ENCODE assay signal across 10 cellular contexts in the genomic region with DNA sequence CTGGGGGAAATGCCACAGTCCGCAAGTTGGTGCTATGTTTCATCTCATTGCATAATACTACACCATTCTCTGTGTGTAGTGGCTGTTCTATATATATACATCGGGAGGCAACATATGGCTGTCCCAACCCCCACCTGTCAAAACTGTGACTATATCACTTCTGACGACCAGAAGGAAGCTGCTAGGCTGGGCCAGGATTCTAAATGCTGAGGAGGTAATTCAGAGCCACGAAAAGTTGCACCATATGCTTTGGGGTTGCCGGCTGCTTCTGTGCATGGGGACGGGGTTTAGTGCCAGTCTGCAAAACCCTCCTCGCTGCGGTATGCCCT. TPM values are rescaled to one million over a fixed set of nuclear protein-coding genes. Genes with fewer than 3 reads are reported as not detected.
A peak's percentile ranks its signal among the peaks of the same experiment; 100 is the strongest.
DNase-seq lines count a peak whose midpoint lies in the region; ATAC-seq, FAIRE-seq and TF ChIP-seq lines count a peak whose summit lies in the region.
"Had no signal": no experiment of that assay in that cellular context is flagged by ENCODE, and none has a peak within 500 bp of the region (broad histone marks: within the 10 kb centered on the region; RNA-seq: fewer than 3 reads in every experiment).

No MANE protein-coding gene starts in this region.

- H3K4me1 Mint-ChIP-seq in activated CD4-positive, alpha-beta T cell treated with anti-CD3 and anti-CD28 coated beads for 36 hours: peaks cover 16% of the 10 kb centered on the region
- H3K4me1 Mint-ChIP-seq in stimulated activated effector memory CD8-positive, alpha-beta T cell treated with anti-CD3 and anti-CD28 coated beads, Interleukin-12 subunit alpha, Interleukin-12 subunit beta, amount 100 ng/mL, for 72 hours: peaks cover 16% of the 10 kb centered on the region

- peak overlapping the region; percentile 97 for H3K4me2 ChIP-seq in GM12878 (ENCODE audit: control insufficient read depth, insufficient read depth)

- H3K9ac ChIP-seq in GM12878 (ENCODE audit: control insufficient read depth, insufficient read depth, low read length): peak overlapping the region; percentile 67

- no peak for ATAC-seq in activated CD4-positive, alpha-beta T cell treated with anti-CD3 and anti-CD28 coated beads for 36 hours
- no peak for ATAC-seq in GM12878
- ATAC-seq in stimulated activated effector memory CD8-positive, alpha-beta T cell treated with anti-CD3 and anti-CD28 coated beads, Interleukin-12 subunit alpha, Interleukin-12 subunit beta, amount 100 ng/mL, for 72 hours: no peak
- ATAC-seq in HG03039 (IDR thresholded peaks at IDR 0.05; ENCODE audit: unreplicated experiment): no peak
- ATAC-seq in HG03097 (IDR thresholded peaks at IDR 0.05; ENCODE audit: low FRiP score, unreplicated experiment): no peak
- no peak for ATAC-seq in HG02623 (IDR thresholded peaks at IDR 0.05; ENCODE audit: unreplicated experiment)

- H3K4me3 ChIP-seq in GM12878: peak overlapping the region; percentile 69; the same call in 1 of the 2 replicates

- RAD21 ChIA-PET in GM12878 (lab: Charles Lee; ENCODE audit: unreplicated experiment): no interaction called here

- H3K4me3 Mint-ChIP-seq in activated CD4-positive, alpha-beta T cell treated with anti-CD3 and anti-CD28 coated beads for 36 hours: peak overlapping the region; percentile 83
- H3K4me3 Mint-ChIP-seq in stimulated activated effector memory CD8-positive, alpha-beta T cell treated with anti-CD3 and anti-CD28 coated beads, Interleukin-12 subunit alpha, Interleukin-12 subunit beta, amount 100 ng/mL, for 72 hours: peak overlapping the region; percentile 83

- peak; percentile 20 for DNase-seq in activated CD4-positive, alpha-beta T cell treated with anti-CD3 and anti-CD28 coated beads for 36 hours
- DNase-seq in activated CD4-positive, alpha-beta T cell treated with anti-CD3 and anti-CD28 coated beads for 1 hour: no peak
- peak; percentile 14 for DNase-seq in NCI-H460 (ENCODE audit: extremely low read depth, low read depth)
- DNase-seq in GM12878 (ENCODE audit: low read depth, low spot score): no peak
- no peak for DNase-seq in stimulated activated effector memory CD8-positive, alpha-beta T cell treated with anti-CD3 and anti-CD28 coated beads, Interleukin-12 subunit alpha, Interleukin-12 subunit beta, amount 100 ng/mL, for 72 hours (ENCODE audit: low spot score in 2 of 2)
- DNase-seq: Calu3, foreskin melanocyte had no signal

- H4K20me1 ChIP-seq in GM12878 (ENCODE audit: control insufficient read depth, insufficient read depth): no peaks in the 10 kb centered on the region

- POLR2A ChIA-PET in activated CD4-positive, alpha-beta T cell treated with anti-CD3 and anti-CD28 coated beads for 36 hours (lab: Charles Lee): interaction anchor here (0.6 kb wide), 1 partner anchor 531 kb away, joined by 3 read pairs; no protein-coding TSS in a partner anchor
- POLR2A ChIA-PET in GM12878 (lab: Charles Lee): no interaction called here

- SMC1A ChIA-PET in GM12878 (lab: Charles Lee; ENCODE audit: uncharacterized antibody, unreplicated experiment): interaction anchor here (0.6 kb wide), 1 partner anchor 108 kb away, joined by 3 read pairs; no protein-coding TSS in a partner anchor

- peak overlapping the region; percentile 96 for H2AFZ ChIP-seq in GM12878 (ENCODE audit: control insufficient read depth, low read depth, low read length)

- no peak for TF ChIP-seq EP300 in GM12878 (IDR thresholded peaks at IDR 0.05; ENCODE audit: borderline replicate concordance in 1 of 2, control insufficient read depth in 1 of 2, low read depth in 2 of 2, low read length in 2 of 2)

- H3K27me3 ChIP-seq in GM12878 (replicated peaks in 1 of 2; ENCODE audit: control insufficient read depth in 2 of 2, insufficient read depth in 2 of 2, low read length in 1 of 2): no peaks in the 10 kb centered on the region; a peak in 1 of 4 replicates

- FAIRE-seq in GM12878 (lab: Jason Lieb, UNC): no peak

- peak overlapping the region; percentile 60 for H3K27ac Mint-ChIP-seq in activated CD4-positive, alpha-beta T cell treated with anti-CD3 and anti-CD28 coated beads for 36 hours
- H3K27ac Mint-ChIP-seq in stimulated activated effector memory CD8-positive, alpha-beta T cell treated with anti-CD3 and anti-CD28 coated beads, Interleukin-12 subunit alpha, Interleukin-12 subunit beta, amount 100 ng/mL, for 72 hours: no peak overlapping the region

- H3K79me2 ChIP-seq in GM12878 (ENCODE audit: control insufficient read depth, insufficient read depth, low read length): no peaks in the 10 kb centered on the region

- 6% methylated on average over 8 of the region's 8 CpGs for WGBS in GM12878 (ENCODE audit: insufficient coverage, insufficient replicate concordance, low lambda C conversion rate, missing lambda C conversion rate)

- H3K27ac ChIP-seq in GM12878 (ENCODE audit: control insufficient read depth, insufficient read depth): no peak overlapping the region

- no peaks in the 10 kb centered on the region for H3K9me3 Mint-ChIP-seq in activated CD4-positive, alpha-beta T cell treated with anti-CD3 and anti-CD28 coated beads for 36 hours (ENCODE audit: low read depth)
- no peaks in the 10 kb centered on the region for H3K9me3 Mint-ChIP-seq in stimulated activated effector memory CD8-positive, alpha-beta T cell treated with anti-CD3 and anti-CD28 coated beads, Interleukin-12 subunit alpha, Interleukin-12 subunit beta, amount 100 ng/mL, for 72 hours

- intact Hi-C loops in activated CD4-positive, alpha-beta T cell treated with anti-CD3 and anti-CD28 coated beads for 36 hours (cut with DNase I, micrococcal nuclease): loop anchor here (2.0 to 10.0 kb wide), 3 partner anchors 245 to 387 kb away; a partner anchor contains a TSS
- intact Hi-C loops in GM12878 (cut with micrococcal nuclease; ENCODE audit: unreplicated experiment): loop anchor here (2.0 kb wide), 1 partner anchor 249 kb away; no protein-coding TSS in a partner anchor

- peaks cover 15% of the 10 kb centered on the region for H3K4me1 ChIP-seq in GM12878 (ENCODE audit: control insufficient read depth, insufficient read depth, low read length)

- CTCF ChIA-PET in activated CD4-positive, alpha-beta T cell treated with anti-CD3 and anti-CD28 coated beads for 36 hours (lab: Charles Lee): interaction anchor here (0.9 to 1.2 kb wide), 2 partner anchors 14 to 247 kb away, joined by 3 read pairs; no protein-coding TSS in a partner anchor
- CTCF ChIA-PET in GM12878 (lab: Yijun Ruan, JAX): interaction anchor here (1.1 to 3.6 kb wide), 2 partner anchors 132 to 246 kb away, joined by 3 to 21 read pairs; no protein-coding TSS in a partner anchor

- H3K9me3 ChIP-seq in GM12878 (replicated peaks; ENCODE audit: control insufficient read depth, insufficient read depth, low read length): no peaks in the 10 kb centered on the region

- in situ Hi-C loops in GM12878 (cut with MboI): no loop called here

- no peaks in the 10 kb centered on the region for H3K36me3 ChIP-seq in GM12878 (ENCODE audit: control insufficient read depth in 2 of 2, insufficient read depth in 2 of 2, low read length in 1 of 2)

- TF ChIP-seq POLR2A in GM12878 (IDR thresholded peaks at IDR 0.05; ENCODE audit: low read depth, low read length): no peak

- BruUV-seq in GM12878 (replicated peaks; lab: Mats Ljungman, UMichigan): no TSS peak

- TF ChIP-seq CTCF in GM12878 (IDR thresholded peaks at IDR 0.05 in 2 of 3, conservative IDR thresholded peaks at IDR 0.05 in 1 of 3; ENCODE audit: control insufficient read depth in 2 of 3, extremely low read depth in 1 of 3, insufficient read depth in 1 of 3, low read depth in 3 of 3, low read length in 3 of 3): no peak

- H3K27me3 Mint-ChIP-seq in activated CD4-positive, alpha-beta T cell treated with anti-CD3 and anti-CD28 coated beads for 36 hours: no peaks in the 10 kb centered on the region

- H3K36me3 Mint-ChIP-seq in activated CD4-positive, alpha-beta T cell treated with anti-CD3 and anti-CD28 coated beads for 36 hours (ENCODE audit: low read depth): peaks cover 2% of the 10 kb centered on the region
- H3K36me3 Mint-ChIP-seq in stimulated activated effector memory CD8-positive, alpha-beta T cell treated with anti-CD3 and anti-CD28 coated beads, Interleukin-12 subunit alpha, Interleukin-12 subunit beta, amount 100 ng/mL, for 72 hours: no peaks in the 10 kb centered on the region

- TF ChIP-seq RAD21 in GM12878 (IDR thresholded peaks at IDR 0.05; ENCODE audit: insufficient read depth, low read depth, low read length): no peak

TF ChIP-seq in GM12878, 131 proteins besides CTCF, POLR2A, EP300 and RAD21 (continues in another document):
- no peak for TF ChIP-seq MYB (IDR thresholded peaks at IDR 0.05; ENCODE audit: borderline replicate concordance, low read depth, low read length)

RNA-seq across cellular contexts. Expression of a gene that starts 50.5 kb away (rescaled TPM):
- under 1 TPM; 0.19 to 0.25 TPM for total RNA-seq in activated CD4-positive, alpha-beta T cell treated with anti-CD3 and anti-CD28 coated beads for 36 hours
- 0.02 and 0.06 TPM in 2 replicates for total RNA-seq in NCI-H460 (2014; rRNA removed; shearing (Covaris generic))
- not detected in 2 replicates for polyA plus RNA-seq in NCI-H460 (2014; cell fraction: nucleus; rRNA removed)
- not detected in 2 replicates for total RNA-seq in GM12878 (2013; cell fraction: nucleolus; rRNA removed)
- 0.33 and 0.56 TPM in 2 replicates for total RNA-seq in GM12878 (2014; rRNA removed)
- 0.09 and 0.14 TPM in 2 replicates for total RNA-seq in GM12878 (2014; rRNA removed; fragmentation: Illumina TruSeq; extraction: Trizol)
- 0.26 and 0.35 TPM in 2 replicates for total RNA-seq in GM12878 (2021)
- 0.07 TPM for polyA plus RNA-seq in GM12878 (2011; ENCODE audit: low read depth)
- not detected in 2 replicates for polyA plus RNA-seq in GM12878 (2011; rRNA removed)
- polyA plus RNA-seq in GM12878 (2011; cell fraction: cytosol; rRNA removed): not detected in 2 replicates
- polyA plus RNA-seq in GM12878 (2011; cell fraction: nucleus; rRNA removed): 0.01 TPM in 1 of 2 replicates, not detected in the other
- polyA plus RNA-seq in GM12878 (2012): 0.12 and 0.14 TPM in 2 replicates
- polyA plus RNA-seq in GM12878 (2014; fragmentation: Illumina TruSeq; extraction: Trizol): 0.01 TPM in 1 of 2 replicates, not detected in the other
- under 1 TPM in 1 of 2 experiments, not detected in 1; 0.02 TPM for polyA plus RNA-seq in GM12878 (2014; fragmentation: Nextera tagmentation; extraction: Ambion mirVana)
- polyA plus RNA-seq in GM12878 (2014; rRNA removed): 0.23 and 0.33 TPM in 2 replicates
- under 1 TPM; 0.11 to 0.47 TPM for polyA plus RNA-seq in GM12878 (2016; fragmentation: Nextera tagmentation; extraction: Ambion mirVana)
- 0.05 TPM in 1 of 2 replicates, not detected in the other for polyA minus RNA-seq in GM12878 (2011; rRNA and poly(A)+ RNA removed)
- 0.53 TPM in 1 of 2 replicates, not detected in the other for polyA minus RNA-seq in GM12878 (2011; cell fraction: cytosol; rRNA and poly(A)+ RNA removed)
- polyA minus RNA-seq in GM12878 (2011; cell fraction: nucleus; rRNA and poly(A)+ RNA removed): under 0.01 and 0.10 TPM in 2 replicates
- total RNA-seq: Calu3 had no signal

Comparison
In these comparisons a context has a peak if more than half of its experiments do, and no peak if none do; other contexts are left out.
1. DNase-seq: peak in activated CD4-positive, alpha-beta T cell treated with anti-CD3 and anti-CD28 coated beads for 36 hours (single experiment) and NCI-H460 (single experiment); none in activated CD4-positive, alpha-beta T cell treated with anti-CD3 and anti-CD28 coated beads for 1 hour (single experiment), GM12878 (single experiment) and stimulated activated effector memory CD8-positive, alpha-beta T cell treated with anti-CD3 and anti-CD28 coated beads, Interleukin-12 subunit alpha, Interleukin-12 subunit beta, amount 100 ng/mL, for 72 hours (0 of 2).